In genomic region chr2:12169060-12169406, GRCh38 we compare ENCODE assay signal across 9 cellular contexts.
DNase-seq lines count a peak whose midpoint lies in the region; ATAC-seq and TF ChIP-seq lines count a peak whose summit lies in the region.
"Had no signal": no experiment of that assay in that cellular context is flagged by ENCODE, and none has a peak within 500 bp of the region (broad histone marks: within the 10 kb centered on the region; RNA-seq: fewer than 3 reads in every experiment).

No MANE protein-coding gene starts in this region.

- peak; percentile 92 for DNase-seq in SKM-1 (lab: John Stamatoyannopoulos, UW; ENCODE audit: unreplicated experiment)
- DNase-seq in globus pallidus (ENCODE audit: low spot score) = peak; percentile 26
- peak; percentile 24 to 32 for DNase-seq in gastrocnemius medialis
- no peak for DNase-seq in NCI-H1092 (lab: John Stamatoyannopoulos, UW)
- no peak for DNase-seq in activated T-cell treated with anti-CD3 and anti-CD28 coated beads, Interleukin-2, amount 50 U/mL, for 4 hours
- DNase-seq in activated CD8-positive, alpha-beta memory T cell treated with anti-CD3 and anti-CD28 coated beads, Interleukin-2, amount 50 U/mL, for 4 hours = no peak
- DNase-seq: activated T-cell treated with anti-CD3 and anti-CD28 coated beads for 4 hours had no signal

- TF ChIP-seq CTCF in gastrocnemius medialis (IDR thresholded peaks at IDR 0.05 in 4 of 5, conservative IDR thresholded peaks at IDR 0.05 in 1 of 5) = no peak

- H3K4me1 ChIP-seq in gastrocnemius medialis = peaks cover 15 to 19% of the 10 kb centered on the region in 2 donors

- no peak overlapping the region for H3K4me3 ChIP-seq in gastrocnemius medialis

- H3K36me3 Mint-ChIP-seq in activated T-cell treated with anti-CD3 and anti-CD28 coated beads, Interleukin-2, amount 50 U/mL, for 4 hours (ENCODE audit: insufficient read depth) = no peaks in the 10 kb centered on the region

- in situ Hi-C loops in gastrocnemius medialis (cut with MboI; ENCODE audit: low sequenced_read_pairs in 4 of 4) = no loop called here

- no peaks in the 10 kb centered on the region for H3K27me3 ChIP-seq in gastrocnemius medialis

- no peaks in the 10 kb centered on the region for H3K27me3 Mint-ChIP-seq in activated T-cell treated with anti-CD3 and anti-CD28 coated beads, Interleukin-2, amount 50 U/mL, for 4 hours (ENCODE audit: low read depth)

- no peak overlapping the region for H3K4me3 Mint-ChIP-seq in activated T-cell treated with anti-CD3 and anti-CD28 coated beads, Interleukin-2, amount 50 U/mL, for 4 hours

- H3K4me1 Mint-ChIP-seq in activated T-cell treated with anti-CD3 and anti-CD28 coated beads, Interleukin-2, amount 50 U/mL, for 4 hours (ENCODE audit: low read depth) = peaks cover 31% of the 10 kb centered on the region

- no peaks in the 10 kb centered on the region for H3K36me3 ChIP-seq in gastrocnemius medialis

- ATAC-seq in GM18907 (IDR thresholded peaks at IDR 0.05; ENCODE audit: unreplicated experiment) (peak; percentile 55), gastrocnemius medialis (peak; percentile 69 to 83), HG02970 (IDR thresholded peaks at IDR 0.05; ENCODE audit: low FRiP score, unreplicated experiment) (no peak)
- ATAC-seq in activated T-cell treated with anti-CD3 and anti-CD28 coated beads, Interleukin-2, amount 50 U/mL, for 4 hours = no peak

- peak overlapping the region; percentile 51 to 79 (median 63) for H3K27ac ChIP-seq in gastrocnemius medialis

- no peaks in the 10 kb centered on the region for H3K9me3 ChIP-seq in gastrocnemius medialis

- no peak for TF ChIP-seq POLR2A in gastrocnemius medialis (IDR thresholded peaks at IDR 0.05)

- intact Hi-C loops in gastrocnemius medialis (cut with DNase I; ENCODE audit: low total_unique reads) = no loop called here

- no peaks in the 10 kb centered on the region for H3K9me3 Mint-ChIP-seq in activated T-cell treated with anti-CD3 and anti-CD28 coated beads, Interleukin-2, amount 50 U/mL, for 4 hours

Comparison
In these comparisons a context has a peak if more than half of its experiments do, and no peak if none do; other contexts are left out.
1. ATAC-seq: peak in GM18907 (single experiment) and gastrocnemius medialis (2 of 2); none in HG02970 (single experiment) and activated T-cell treated with anti-CD3 and anti-CD28 coated beads, Interleukin-2, amount 50 U/mL, for 4 hours (0 of 2).
2. DNase-seq: peak in SKM-1 (single experiment), globus pallidus (single experiment) and gastrocnemius medialis (2 of 2); none in NCI-H1092 (single experiment), activated T-cell treated with anti-CD3 and anti-CD28 coated beads, Interleukin-2, amount 50 U/mL, for 4 hours (single experiment) and activated CD8-positive, alpha-beta memory T cell treated with anti-CD3 and anti-CD28 coated beads, Interleukin-2, amount 50 U/mL, for 4 hours (single experiment).